Comparison of ENCODE assay signal across 16 cellular contexts in genomic region chr6:14464049-14464448, GRCh38.
DNase-seq lines count a peak whose midpoint lies in the region; ATAC-seq and TF ChIP-seq lines count a peak whose summit lies in the region.
"Had no signal": no experiment of that assay in that cellular context is flagged by ENCODE, and none has a peak within 500 bp of the region (broad histone marks: within the 10 kb centered on the region; RNA-seq: fewer than 3 reads in every experiment).

No MANE protein-coding gene starts in this region.

- POLR2A ChIA-PET in HEK293T (lab: Yijun Ruan, JAX) = no interaction called here

- in situ Hi-C loops in astrocyte of the cerebellum (cut with HindIII; ENCODE audit: low sequenced_read_pairs) = no loop called here

- CTCF ChIA-PET in HEK293T (lab: Yijun Ruan, JAX) = no interaction called here

- ATAC-seq in HG03139 (IDR thresholded peaks at IDR 0.05; ENCODE audit: unreplicated experiment) (no peak), HG02610 (IDR thresholded peaks at IDR 0.05; ENCODE audit: unreplicated experiment) (no peak)
- ATAC-seq: activated naive CD8-positive, alpha-beta T cell treated with anti-CD3 and anti-CD28 coated beads, Interleukin-2, amount 50 U/mL, for 24 hours; foreskin keratinocyte had no signal

- TF ChIP-seq CTCF in astrocyte of the cerebellum (IDR thresholded peaks at IDR 0.05; ENCODE audit: low read depth, low read length, missing control alignments) = peak; percentile 4

- H3K4me3 ChIP-seq in astrocyte of the cerebellum (ENCODE audit: low read depth, low read length) = no peak overlapping the region
- H3K4me3 ChIP-seq: uterus had no signal

- peak; percentile 26 for DNase-seq in AG20443 (ENCODE audit: low spot score)
- DNase-seq in HEK293T (ENCODE audit: extremely low spot score) = no peak
- DNase-seq in astrocyte of the cerebellum (ENCODE audit: low read depth) = no peak
- peak; percentile 41 for DNase-seq in iPS-NIHi7 (ENCODE audit: extremely low spot score)
- DNase-seq in NOMO-1 treated with DMSO at 0.1 percent for 48 hours (lab: John Stamatoyannopoulos, UW; ENCODE audit: unreplicated experiment) = no peak
- no peak for DNase-seq in SKM-1 (lab: John Stamatoyannopoulos, UW; ENCODE audit: unreplicated experiment)
- DNase-seq: activated naive CD8-positive, alpha-beta T cell treated with anti-CD3 and anti-CD28 coated beads, Interleukin-2, amount 50 U/mL, for 24 hours; EL; GOT3; kidney; NCI-H1694 treated with DMSO at 0.1 percent for 48 hours; NCI-H774; uterus had no signal

TF ChIP-seq in HEK293T, 16 proteins besides CTCF, POLR2A, EP300 and RAD21:
- TF ChIP-seq ZNF384 (IDR thresholded peaks at IDR 0.05) = no peak
- no peak for TF ChIP-seq LEF1 (IDR thresholded peaks at IDR 0.05; ENCODE audit: borderline replicate concordance)
- no peak for TF ChIP-seq ARNT (IDR thresholded peaks at IDR 0.05)
- peak; percentile 39; the same call in 1 of the 2 replicates for TF ChIP-seq L3MBTL2 (conservative IDR thresholded peaks at IDR 0.05)
- TF ChIP-seq SP1 (IDR thresholded peaks at IDR 0.05) = no peak
- no peak for TF ChIP-seq TARDBP (IDR thresholded peaks at IDR 0.05)
- no peak for TF ChIP-seq FOXK2 (IDR thresholded peaks at IDR 0.05)
TF ChIP-seq in HEK293T: peak in this region for 1.

Comparison
In these comparisons a context has a peak if more than half of its experiments do, and no peak if none do; other contexts are left out.
1. DNase-seq: peak in AG20443 (single experiment) and iPS-NIHi7 (single experiment); none in HEK293T (single experiment), astrocyte of the cerebellum (single experiment), NOMO-1 treated with DMSO at 0.1 percent for 48 hours (single experiment) and SKM-1 (single experiment).